In genomic region chr5:81609810-81610375, GRCh38 we compare ENCODE assay signal across 40 cellular contexts.
"Had no signal": no experiment of that assay in that cellular context is flagged by ENCODE, and none has a peak within 500 bp of the region (broad histone marks: within the 10 kb centered on the region; RNA-seq: fewer than 3 reads in every experiment).

No MANE protein-coding gene starts in this region.

- H3K27me3 Mint-ChIP-seq: activated B cell treated with CpG ODN at 0.5 μM for 24 hours; activated CD4-positive, alpha-beta memory T cell treated with anti-CD3 and anti-CD28 coated beads for 36 hours; activated naive CD8-positive, alpha-beta T cell treated with anti-CD3 and anti-CD28 coated beads for 36 hours; activated T-helper 17 cell treated with anti-CD3 and anti-CD28 coated beads, Interleukin-2, amount 50 U/mL, for 72 hours had no signal

- H3K4me3 ChIP-seq: PC-9 had no signal

- H3K27me3 ChIP-seq: brain microvascular endothelial cell had no signal

- DNase-seq: activated B cell treated with CpG ODN at 0.5 μM for 24 hours; activated CD4-positive, alpha-beta memory T cell treated with anti-CD3 and anti-CD28 coated beads for 36 hours; activated CD4-positive, alpha-beta T cell treated with anti-CD3 and anti-CD28 coated beads for 4 hours; activated CD4-positive, alpha-beta T cell treated with anti-CD3 and anti-CD28 coated beads, Interleukin-2, amount 50 U/mL, for 1 hour; activated CD4-positive, CD25-positive, alpha-beta regulatory T cell treated with anti-CD3 and anti-CD28 coated beads, Interleukin-2, amount 50 U/mL, for 72 hours; activated effector memory CD4-positive, alpha-beta T cell treated with anti-CD3 and anti-CD28 coated beads, Interleukin-2, amount 50 U/mL, for 16 hours; activated naive CD4-positive, alpha-beta T cell; activated naive CD4-positive, alpha-beta T cell treated with anti-CD3 and anti-CD28 coated beads, Interleukin-2, amount 50 U/mL, for 16 hours; activated naive CD8-positive, alpha-beta T cell treated with anti-CD3 and anti-CD28 coated beads for 36 hours; activated T-cell treated with anti-CD3 and anti-CD28 coated beads, Interleukin-2, amount 50 U/mL, for 1 hour; activated T-cell treated with anti-CD3 and anti-CD28 coated beads, Interleukin-2, amount 50 U/mL, for 72 hours; amniotic stem cell; aorta; brain microvascular endothelial cell; central memory CD4-positive, alpha-beta T cell; Kasumi-1; KG1; MM.1S; MV-4-11; NCI-H1092; NCI-H1436 treated with DMSO at 0.1 percent for 48 hours; NCI-H1694 treated with DMSO at 0.1 percent for 48 hours; NCI-H2029; NCI-H2107; NCI-H2171; NCI-H510A; NCI-H526; NCI-H748 treated with DMSO at 0.1 percent for 48 hours; NK-92 treated with Interleukin-12 subunit alpha and Interleukin-12 subunit beta, amount 100 ng/mL, for 24 hours; PC-9; SIG-M5; T-helper 1 cell; T-helper 2 cell; T-helper 9 cell had no signal

- H3K36me3 ChIP-seq: brain microvascular endothelial cell had no signal

- H3K27ac ChIP-seq: brain microvascular endothelial cell, PC-9, RWPE1, VCaP had no signal

- H3K4me3 Mint-ChIP-seq: activated B cell treated with CpG ODN at 0.5 μM for 24 hours; activated CD4-positive, alpha-beta memory T cell treated with anti-CD3 and anti-CD28 coated beads for 36 hours; activated naive CD8-positive, alpha-beta T cell treated with anti-CD3 and anti-CD28 coated beads for 36 hours; activated T-cell treated with anti-CD3 and anti-CD28 coated beads, Interleukin-2, amount 50 U/mL, for 72 hours; activated T-helper 17 cell treated with anti-CD3 and anti-CD28 coated beads, Interleukin-2, amount 50 U/mL, for 72 hours had no signal

- H3K4me1 Mint-ChIP-seq: activated B cell treated with CpG ODN at 0.5 μM for 24 hours; activated T-helper 17 cell treated with anti-CD3 and anti-CD28 coated beads, Interleukin-2, amount 50 U/mL, for 72 hours had no signal

- H2AFZ ChIP-seq: PC-9 had no signal

- H3K4me2 ChIP-seq: PC-9 had no signal

- H3K27ac Mint-ChIP-seq: activated B cell treated with CpG ODN at 0.5 μM for 24 hours; activated CD4-positive, alpha-beta memory T cell treated with anti-CD3 and anti-CD28 coated beads for 36 hours; activated naive CD8-positive, alpha-beta T cell treated with anti-CD3 and anti-CD28 coated beads for 36 hours; activated T-cell treated with anti-CD3 and anti-CD28 coated beads, Interleukin-2, amount 50 U/mL, for 72 hours; activated T-helper 17 cell treated with anti-CD3 and anti-CD28 coated beads, Interleukin-2, amount 50 U/mL, for 72 hours had no signal

- ATAC-seq: activated T-cell treated with anti-CD3 and anti-CD28 coated beads, Interleukin-2, amount 50 U/mL, for 72 hours; activated T-helper 17 cell treated with anti-CD3 and anti-CD28 coated beads, Interleukin-2, amount 50 U/mL, for 72 hours; Right ventricle myocardium inferior; SK-N-SH treated with all-trans-retinoic acid at 6 μM for 48 hours had no signal

- H3K9me3 Mint-ChIP-seq: activated T-helper 17 cell treated with anti-CD3 and anti-CD28 coated beads, Interleukin-2, amount 50 U/mL, for 72 hours had no signal

- FAIRE-seq: RCC 7860 had no signal
